28 cellular contexts compared by ENCODE assay signal in genomic region chr3:142523921-142524566, GRCh38. TPM values are rescaled to one million over a fixed set of nuclear protein-coding genes. Genes with fewer than 3 reads are reported as not detected.
DNase-seq lines count a peak whose midpoint lies in the region; ATAC-seq and TF ChIP-seq lines count a peak whose summit lies in the region.
"Had no signal": no experiment of that assay in that cellular context is flagged by ENCODE, and none has a peak within 500 bp of the region (broad histone marks: within the 10 kb centered on the region; RNA-seq: fewer than 3 reads in every experiment).

No MANE protein-coding gene starts in this region.

- DNase-seq in NCI-H146 (lab: John Stamatoyannopoulos, UW) (peak; percentile 11), NCI-H146 treated with DMSO at 0.1 percent for 48 hours (lab: John Stamatoyannopoulos, UW; ENCODE audit: unreplicated experiment) (no peak), A673 (ENCODE audit: low spot score) (peak; percentile 39), SK-MEL-5 (ENCODE audit: low read depth, low spot score) (peak; percentile 37), globus pallidus (ENCODE audit: low spot score) (peak; percentile 5), SIG-M5 (lab: John Stamatoyannopoulos, UW) (no peak)
- no peak for DNase-seq in CD4-positive, alpha-beta memory T cell
- DNase-seq: activated CD4-positive, alpha-beta T cell treated with anti-CD3 and anti-CD28 coated beads for 4 hours; activated naive CD4-positive, alpha-beta T cell treated with anti-CD3 and anti-CD28 coated beads, Interleukin-2, amount 50 U/mL, for 16 hours; activated T-cell treated with anti-CD3 and anti-CD28 coated beads, Interleukin-2, amount 50 U/mL, for 48 hours; AML-193; CD8-positive, alpha-beta memory T cell; central memory CD4-positive, alpha-beta T cell; DMS53; dorsolateral prefrontal cortex; GOT3; left ventricle myocardium inferior; naive B cell; NCI-H1048; NCI-H2029; NK-92 treated with Interleukin-12 subunit alpha and Interleukin-12 subunit beta, amount 100 ng/mL, for 24 hours; PC-9; stimulated activated naive CD4-positive, alpha-beta T cell treated with Interleukin-2 at 50 U/mL for 16 hours had no signal

- H3K27ac ChIP-seq in A673 (ENCODE audit: low read depth, low read length, poor library complexity, severe bottlenecking), result no peak overlapping the region
- no peak overlapping the region for H3K27ac ChIP-seq in CD4-positive, alpha-beta memory T cell (ENCODE audit: low read depth, low read length)
- H3K27ac ChIP-seq: ascending aorta, dorsolateral prefrontal cortex, left ventricle myocardium inferior, PC-9, prostate gland, VCaP had no signal

- no peak overlapping the region for H3K4me3 Mint-ChIP-seq in CD4-positive, alpha-beta memory T cell
- H3K4me3 Mint-ChIP-seq: CD8-positive, alpha-beta memory T cell; naive B cell had no signal

- H3K27ac Mint-ChIP-seq in CD4-positive, alpha-beta memory T cell, result peak overlapping the region in 1 of 7 donors; percentile 86

- no peaks in the 10 kb centered on the region for H3K9me3 ChIP-seq in A673 (ENCODE audit: low read depth, low read length, poor library complexity, severe bottlenecking)
- no peaks in the 10 kb centered on the region for H3K9me3 ChIP-seq in CD4-positive, alpha-beta memory T cell (ENCODE audit: control insufficient read depth in 1 of 2, low read length in 2 of 2)
- H3K9me3 ChIP-seq: ascending aorta, prostate gland had no signal

- H3K4me3 ChIP-seq in A673 (ENCODE audit: low read depth, low read length, poor library complexity, severe bottlenecking), result no peak overlapping the region
- H3K4me3 ChIP-seq in CD4-positive, alpha-beta memory T cell (ENCODE audit: low read length in 2 of 2), result no peak overlapping the region
- H3K4me3 ChIP-seq: ascending aorta, dorsolateral prefrontal cortex, left ventricle myocardium inferior, PC-9, prostate gland had no signal

- peaks cover 8% of the 10 kb centered on the region for H3K4me1 ChIP-seq in A673 (ENCODE audit: insufficient read depth, low read length, poor library complexity, severe bottlenecking)
- H3K4me1 ChIP-seq in CD4-positive, alpha-beta memory T cell (ENCODE audit: insufficient read depth, low read length), result no peaks in the 10 kb centered on the region
- H3K4me1 ChIP-seq: ascending aorta, left ventricle myocardium inferior, prostate gland had no signal

- H3K36me3 Mint-ChIP-seq in CD4-positive, alpha-beta memory T cell, result peaks cover 25 to 37% of the 10 kb centered on the region in 2 donors

- no peak for ATAC-seq in GM21576 (IDR thresholded peaks at IDR 0.05; ENCODE audit: unreplicated experiment)
- ATAC-seq: Right ventricle myocardium inferior had no signal

- H3K27me3 ChIP-seq in A673 (replicated peaks; ENCODE audit: insufficient read depth, low read depth, low read length, poor library complexity), result no peaks in the 10 kb centered on the region
- H3K27me3 ChIP-seq in CD4-positive, alpha-beta memory T cell (ENCODE audit: insufficient read depth, low read length), result no peaks in the 10 kb centered on the region
- H3K27me3 ChIP-seq: ascending aorta, dorsolateral prefrontal cortex had no signal

- CTCF ChIA-PET in A673 (lab: Charles Lee), result no interaction called here
- CTCF ChIA-PET in CD4-positive, alpha-beta memory T cell (lab: Charles Lee; ENCODE audit: partially characterized antibody), result interaction anchor here (0.8 kb wide), 1 partner anchor 77 kb away, joined by 3 read pairs; no protein-coding TSS in a partner anchor

- POLR2A ChIA-PET in A673 (lab: Charles Lee; ENCODE audit: low non-redundant PET), result no interaction called here
- POLR2A ChIA-PET in CD4-positive, alpha-beta memory T cell (lab: Charles Lee; ENCODE audit: partially characterized antibody), result no interaction called here

- H3K9me3 Mint-ChIP-seq in CD4-positive, alpha-beta memory T cell, result no peaks in the 10 kb centered on the region
- H3K9me3 Mint-ChIP-seq: CD8-positive, alpha-beta memory T cell had no signal

- no peaks in the 10 kb centered on the region for H3K27me3 Mint-ChIP-seq in CD4-positive, alpha-beta memory T cell
- H3K27me3 Mint-ChIP-seq: CD8-positive, alpha-beta memory T cell; naive B cell had no signal

- BruUV-seq in A673 (replicated peaks; lab: Mats Ljungman, UMichigan), result no TSS peak

- TF ChIP-seq CTCF in A673 (conservative IDR thresholded peaks at IDR 0.05; ENCODE audit: low read depth, low read length), result no peak

- in situ Hi-C loops in SK-MEL-5 (cut with HindIII; ENCODE audit: low pct_unique_long_range_greater_than_20kb, low sequenced_read_pairs), result no loop called here

- no peaks in the 10 kb centered on the region for H3K4me1 Mint-ChIP-seq in CD4-positive, alpha-beta memory T cell
- H3K4me1 Mint-ChIP-seq: naive B cell had no signal

- H3K36me3 ChIP-seq in A673 (ENCODE audit: insufficient read depth, low read length, poor library complexity, severe bottlenecking), result peaks cover 16% of the 10 kb centered on the region
- peaks cover 8% of the 10 kb centered on the region for H3K36me3 ChIP-seq in CD4-positive, alpha-beta memory T cell (ENCODE audit: insufficient read depth, low read length)
- H3K36me3 ChIP-seq: prostate gland had no signal

- intact Hi-C loops in A673 (cut with micrococcal nuclease; ENCODE audit: unreplicated experiment), result no loop called here
- intact Hi-C loops in CD4-positive, alpha-beta memory T cell (cut with micrococcal nuclease), result no loop called here

RNA-seq across cellular contexts. Expression of gene ATR, which starts 54.5 kb away (rescaled TPM):
- 27.5 and 28.3 TPM in 2 replicates for total RNA-seq in A673 (2021)
- 26.0 and 33.5 TPM in 2 replicates for total RNA-seq in SK-MEL-5 (2014; rRNA removed; shearing (Covaris generic))
- 13.2 and 27.0 TPM in 2 replicates for polyA plus RNA-seq in SK-MEL-5 (2015; cell fraction: cytosol; rRNA removed)
- 138 and 171 TPM in 2 replicates for polyA plus RNA-seq in SK-MEL-5 (2015; cell fraction: nucleus; rRNA removed)
- total RNA-seq in CD4-positive, alpha-beta memory T cell, result 10 to 100 TPM; 42.3 to 45.6 TPM
- polyA plus RNA-seq in CD4-positive, alpha-beta memory T cell, result 10 to 100 TPM in 1 of 2 donors, 1 to 10 TPM in 1; 4.3 to 12.3 TPM

Comparison
In these comparisons a context has a peak if more than half of its experiments do, and no peak if none do; other contexts are left out.
1. DNase-seq: peak in NCI-H146 (single experiment), A673 (single experiment), SK-MEL-5 (single experiment) and globus pallidus (single experiment); none in NCI-H146 treated with DMSO at 0.1 percent for 48 hours (single experiment), CD4-positive, alpha-beta memory T cell (0 of 5) and SIG-M5 (single experiment).